Comparison of ENCODE assay signal across 39 cellular contexts in the genomic region with DNA sequence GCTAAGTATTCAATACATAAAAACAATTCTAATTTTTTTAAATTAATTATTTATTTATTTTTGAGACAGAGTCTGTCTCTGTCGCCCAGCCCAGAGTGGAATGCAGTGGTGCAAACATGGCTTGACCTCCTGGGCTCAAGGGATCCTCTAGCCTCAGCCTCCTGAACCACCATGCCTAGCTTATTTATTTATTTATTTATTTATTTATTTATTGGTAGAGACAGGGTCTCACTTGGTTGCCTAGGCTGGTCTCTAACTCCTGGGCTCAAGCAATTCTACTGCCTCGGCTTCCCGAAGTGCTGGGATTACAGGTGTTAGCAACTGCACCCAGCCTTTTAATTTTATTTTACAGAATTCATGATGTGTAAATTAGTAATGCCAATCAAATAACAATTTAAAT. TPM values are rescaled to one million over a fixed set of nuclear protein-coding genes. Genes with fewer than 3 reads are reported as not detected.
"Had no signal": no experiment of that assay in that cellular context is flagged by ENCODE, and none has a peak within 500 bp of the region (broad histone marks: within the 10 kb centered on the region; RNA-seq: fewer than 3 reads in every experiment).

No MANE protein-coding gene starts in this region.

- H3K27ac ChIP-seq: KMS-11 had no signal

- H3K36me3 ChIP-seq: MG63 had no signal

- H3K4me3 ChIP-seq: MG63 had no signal

- H3K9me3 ChIP-seq: MG63 had no signal

- H3K4me2 ChIP-seq: KMS-11 had no signal

- DNase-seq: Karpas-422, Kasumi-1, MG63, MM.1S, MV-4-11, NCI-H1048, NCI-H1092, NCI-H1092 treated with DMSO at 0.1 percent for 48 hours, NCI-H1105, NCI-H1105 treated with DMSO at 0.1 percent for 48 hours, NCI-H1417, NCI-H1417 treated with DMSO at 0.1 percent for 48 hours, NCI-H1436, NCI-H1436 treated with DMSO at 0.1 percent for 48 hours, NCI-H146, NCI-H1694, NCI-H1694 treated with DMSO at 0.1 percent for 48 hours, NCI-H187, NCI-H187 treated with DMSO at 0.1 percent for 48 hours, NCI-H1930, NCI-H2029, NCI-H2029 treated with DMSO at 0.1 percent for 48 hours, NCI-H2081, NCI-H2107, NCI-H2171, NCI-H2171 treated with DMSO at 0.1 percent for 48 hours, NCI-H2227 treated with DMSO at 0.1 percent for 48 hours, NCI-H226, NCI-H345, NCI-H446, NCI-H446 treated with DMSO at 0.1 percent for 48 hours, NCI-H510A, NCI-H510A treated with DMSO at 0.1 percent for 48 hours, NCI-H524 had no signal

- H3K27me3 ChIP-seq: MG63 had no signal

RNA-seq across cellular contexts. Expression of a gene that starts 54.4 kb away (rescaled TPM):
- total RNA-seq: LHCN-M2, M059J, MCF 10A, NCI-H460 had no signal
